Comparison of ENCODE assay signal across 19 cellular contexts in genomic region chr11:19816040-19816439, GRCh38.
DNase-seq lines count a peak whose midpoint lies in the region; ATAC-seq, FAIRE-seq and TF ChIP-seq lines count a peak whose summit lies in the region.
"Had no signal": no experiment of that assay in that cellular context is flagged by ENCODE, and none has a peak within 500 bp of the region (broad histone marks: within the 10 kb centered on the region; RNA-seq: fewer than 3 reads in every experiment).

No MANE protein-coding gene starts in this region.

- H3K79me1 ChIP-seq in H1 (ENCODE audit: low read depth, low read length): peaks cover 10% of the 10 kb centered on the region

- ATAC-seq in activated T-cell treated with anti-CD3 and anti-CD28 coated beads, Interleukin-2, amount 50 U/mL, for 4 hours: no peak
- no peak for ATAC-seq in HG02885 (IDR thresholded peaks at IDR 0.05; ENCODE audit: poor library complexity, unreplicated experiment)
- ATAC-seq: stimulated activated effector memory CD8-positive, alpha-beta T cell treated with anti-CD3 and anti-CD28 coated beads, Interleukin-12 subunit alpha, Interleukin-12 subunit beta, amount 100 ng/mL, for 72 hours had no signal

- CTCF ChIA-PET in H1 (lab: Charles Lee; ENCODE audit: partially characterized antibody): interaction anchor here (0.8 to 8.0 kb wide), 7 partner anchors 11 to 235 kb away, joined by 3 to 88 read pairs (median 8); no protein-coding TSS in a partner anchor

- no peaks in the 10 kb centered on the region for H3K9me3 Mint-ChIP-seq in activated T-cell treated with anti-CD3 and anti-CD28 coated beads, Interleukin-2, amount 50 U/mL, for 4 hours
- H3K9me3 Mint-ChIP-seq: central memory CD8-positive, alpha-beta T cell; stimulated activated effector memory CD8-positive, alpha-beta T cell treated with anti-CD3 and anti-CD28 coated beads, Interleukin-12 subunit alpha, Interleukin-12 subunit beta, amount 100 ng/mL, for 72 hours had no signal

- peak overlapping the region; percentile 93 for H2BK120ac ChIP-seq in H1 (replicated peaks; ENCODE audit: low read depth, low read length)

- TF ChIP-seq EP300 in H1 (IDR thresholded peaks at IDR 0.05; ENCODE audit: borderline replicate concordance in 1 of 2, low read depth in 2 of 2, low read length in 2 of 2) (no peak), sigmoid colon (IDR thresholded peaks at IDR 0.05) (no peak)

- H3K56ac ChIP-seq in H1 (replicated peaks; ENCODE audit: insufficient read length, low read depth, low read length): peak overlapping the region; percentile 36

- peak overlapping the region; percentile 99 for H3K18ac ChIP-seq in H1 (ENCODE audit: extremely low read depth, low read length)

- H3K4me2 ChIP-seq in H1 (ENCODE audit: insufficient read depth in 1 of 2, low read depth in 2 of 2, low read length in 2 of 2): peak overlapping the region; percentile 73 to 79

- H2BK20ac ChIP-seq in H1 (ENCODE audit: low read length): peak overlapping the region; percentile 77

- POLR2A ChIA-PET in H1 (lab: Charles Lee; ENCODE audit: partially characterized antibody): interaction anchor here (0.7 to 5.0 kb wide), 4 partner anchors 9 to 39 kb away, joined by 3 to 37 read pairs (median 10); no protein-coding TSS in a partner anchor

- peak overlapping the region; percentile 99 for H2AK5ac ChIP-seq in H1 (ENCODE audit: low read depth, low read length)

- peaks cover 7% of the 10 kb centered on the region; the same call in 1 of the 2 replicates for H3K23me2 ChIP-seq in H1 (ENCODE audit: low read depth, low read length)

- no peak overlapping the region for H3K14ac ChIP-seq in H1 (ENCODE audit: insufficient read length)

- FAIRE-seq in H1 (lab: Jason Lieb, UNC): no peak
- FAIRE-seq: GM19239 had no signal

- H3K23ac ChIP-seq in H1 (ENCODE audit: insufficient read length): peak overlapping the region; percentile 7

- H3K4me3 Mint-ChIP-seq in activated T-cell treated with anti-CD3 and anti-CD28 coated beads, Interleukin-2, amount 50 U/mL, for 4 hours: no peak overlapping the region
- H3K4me3 Mint-ChIP-seq: central memory CD8-positive, alpha-beta T cell; stimulated activated effector memory CD8-positive, alpha-beta T cell treated with anti-CD3 and anti-CD28 coated beads, Interleukin-12 subunit alpha, Interleukin-12 subunit beta, amount 100 ng/mL, for 72 hours had no signal

- peak overlapping the region; percentile 41 for H3K9ac ChIP-seq in HUES6 (ENCODE audit: low read length)
- peak overlapping the region in 2 of 4 experiments; percentile 26 to 44; a peak in 4 of 7 replicates for H3K9ac ChIP-seq in H1 (replicated peaks in 1 of 4; ENCODE audit: extremely low read depth in 1 of 4, low read depth in 3 of 4, low read length in 3 of 4)

- peaks cover 70% of the 10 kb centered on the region for H3K4me1 ChIP-seq in HUES6 (ENCODE audit: control insufficient read depth, insufficient read depth, low read length)
- H3K4me1 ChIP-seq in H1 (replicated peaks in 1 of 4; ENCODE audit: control insufficient read depth in 3 of 4, insufficient read depth in 4 of 4, low read length in 3 of 4): peaks cover 29 to 54% (median 49%) of the 10 kb centered on the region in 4 experiments
- peaks cover 0 to 99% (median 78%) of the 10 kb centered on the region in 4 donors for H3K4me1 ChIP-seq in tibial artery
- peaks cover 0 to 11% (median 5%) of the 10 kb centered on the region in 6 donors for H3K4me1 ChIP-seq in spleen
- H3K4me1 ChIP-seq in sigmoid colon: peaks cover 0 to 86% (median 71%) of the 10 kb centered on the region in 4 donors
- H3K4me1 ChIP-seq: Caco-2, HAP-1 had no signal

- peak overlapping the region; percentile 99 for H2BK12ac ChIP-seq in H1 (ENCODE audit: low read depth, low read length)

- intact Hi-C loops in tibial artery (cut with DNase I; ENCODE audit: low total_unique reads) (no loop called here), spleen (cut with DNase I; ENCODE audit: low total_unique reads) (no loop called here), sigmoid colon (cut with DNase I) (no loop called here)

- H4K20me1 ChIP-seq in H1 (replicated peaks in 1 of 2; ENCODE audit: control insufficient read depth in 1 of 2, insufficient read depth in 2 of 2, low read length in 2 of 2): no peaks in the 10 kb centered on the region

- no peak for TF ChIP-seq RAD21 in H1 (IDR thresholded peaks at IDR 0.05 in 1 of 2, conservative IDR thresholded peaks at IDR 0.05 in 1 of 2; ENCODE audit: low read depth in 2 of 2, low read length in 2 of 2)

- H4K8ac ChIP-seq in H1 (ENCODE audit: extremely low read depth, insufficient read depth, low read length): peak overlapping the region; percentile 39; the same call in 1 of the 2 replicates

- H3K36me3 ChIP-seq in HUES6 (ENCODE audit: control insufficient read depth, insufficient read depth, low read length) (no peaks in the 10 kb centered on the region), H1 (ENCODE audit: control insufficient read depth in 2 of 4, insufficient read depth in 4 of 4, low read length in 3 of 4) (0 out of 8 replicates have a peak, but pooled peaks cover 0 to 4% (median 0%) of the 10 kb centered on the region in 4 experiments), tibial artery (peaks cover 0 to 7% (median 0%) of the 10 kb centered on the region in 3 donors), spleen (no peaks in the 10 kb centered on the region), sigmoid colon (peaks cover 0 to 5% (median 0%) of the 10 kb centered on the region in 4 donors)
- H3K36me3 ChIP-seq: HAP-1, transverse colon had no signal

- H3K27me3 ChIP-seq in HUES6 (ENCODE audit: control insufficient read depth, insufficient read depth, low read length): no peaks in the 10 kb centered on the region
- H3K27me3 ChIP-seq in H1 (replicated peaks in 1 of 4; ENCODE audit: control insufficient read depth in 3 of 4, extremely low read depth in 1 of 4, insufficient read depth in 3 of 4, low read length in 3 of 4): no peaks in the 10 kb centered on the region
- no peaks in the 10 kb centered on the region for H3K27me3 ChIP-seq in tibial artery
- H3K27me3 ChIP-seq in spleen (replicated peaks in 1 of 7): no peaks in the 10 kb centered on the region
- no peaks in the 10 kb centered on the region for H3K27me3 ChIP-seq in sigmoid colon
- H3K27me3 ChIP-seq: transverse colon had no signal

- H3K4ac ChIP-seq in H1 (replicated peaks; ENCODE audit: insufficient read length, low read depth, low read length): peak overlapping the region; percentile 94

- H4K91ac ChIP-seq in H1 (replicated peaks; ENCODE audit: insufficient read length, low read length): peak overlapping the region; percentile 91

- no peak for TF ChIP-seq CTCF in H1 (IDR thresholded peaks at IDR 0.05; ENCODE audit: control extremely low read depth in 1 of 3, insufficient read depth in 1 of 3, low read depth in 1 of 3, low read length in 3 of 3)
- TF ChIP-seq CTCF in tibial artery (IDR thresholded peaks at IDR 0.05): no peak
- no peak for TF ChIP-seq CTCF in spleen (IDR thresholded peaks at IDR 0.05 in 8 of 11, conservative IDR thresholded peaks at IDR 0.05 in 3 of 11)
- no peak for TF ChIP-seq CTCF in sigmoid colon (IDR thresholded peaks at IDR 0.05)

- no peak; a peak in 1 of 3 replicates for TF ChIP-seq POLR2A in H1 (IDR thresholded peaks at IDR 0.05; ENCODE audit: control extremely low read depth in 1 of 2, low read depth in 2 of 2, low read length in 2 of 2)
- TF ChIP-seq POLR2A in spleen (IDR thresholded peaks at IDR 0.05): no peak
- no peak for TF ChIP-seq POLR2A in sigmoid colon (IDR thresholded peaks at IDR 0.05)

- peak overlapping the region; percentile 76 for H4K5ac ChIP-seq in H1 (ENCODE audit: insufficient read length, low read depth, low read length)

- peak overlapping the region; percentile 99 for H2BK5ac ChIP-seq in H1 (ENCODE audit: low read depth, low read length)

- peaks cover 0 to 72% of the 10 kb centered on the region in 2 experiments; a peak in 3 of 4 replicates for H3K79me2 ChIP-seq in H1 (ENCODE audit: control insufficient read depth in 1 of 2, insufficient read depth in 2 of 2, low read length in 2 of 2)

- H3K4me3 ChIP-seq in HUES6 (ENCODE audit: low read depth, low read length): 0 out of 2 replicates have a peak overlapping the region, but pooled peaks have one; percentile 9
- H3K4me3 ChIP-seq in H1 (ENCODE audit: extremely low read depth in 1 of 4, insufficient read depth in 2 of 4, low read depth in 3 of 4, low read length in 4 of 4): peak overlapping the region in 2 of 4 experiments; percentile 8 to 46; a peak in 1 of 8 replicates
- H3K4me3 ChIP-seq in tibial artery: no peak overlapping the region
- H3K4me3 ChIP-seq in spleen: no peak overlapping the region
- no peak overlapping the region for H3K4me3 ChIP-seq in sigmoid colon
- H3K4me3 ChIP-seq: HAP-1, transverse colon had no signal

- no peaks in the 10 kb centered on the region for H3K9me3 ChIP-seq in HUES6 (ENCODE audit: control insufficient read depth, insufficient read depth, low read depth, low read length)
- no peaks in the 10 kb centered on the region for H3K9me3 ChIP-seq in H1 (ENCODE audit: insufficient read depth in 2 of 2, low read depth in 1 of 2, low read length in 1 of 2)
- H3K9me3 ChIP-seq in tibial artery: no peaks in the 10 kb centered on the region
- no peaks in the 10 kb centered on the region for H3K9me3 ChIP-seq in spleen
- H3K9me3 ChIP-seq in sigmoid colon: no peaks in the 10 kb centered on the region
- H3K9me3 ChIP-seq: Caco-2, HAP-1, transverse colon had no signal

- H2AFZ ChIP-seq in H1 (ENCODE audit: low read length): no peak overlapping the region

- H3K27me3 Mint-ChIP-seq in activated T-cell treated with anti-CD3 and anti-CD28 coated beads, Interleukin-2, amount 50 U/mL, for 4 hours (ENCODE audit: low read depth): peaks cover 3% of the 10 kb centered on the region

- 55% methylated on average over 10 of the region's 10 CpGs; no CpG with 5 or more reads in 1 of the 2 experiments for WGBS in H1 (ENCODE audit: extremely low coverage in 1 of 2, insufficient coverage in 1 of 2, insufficient read length in 1 of 2, insufficient replicate concordance in 2 of 2, low coverage in 1 of 2, low lambda C conversion rate in 2 of 2, missing lambda C conversion rate in 1 of 2), 2 experiments
- WGBS in spleen, 5 donors: 65 to 80% (median 76%) methylated on average over 10 of the region's 10 CpGs
- WGBS in sigmoid colon, 2 donors: 77 to 79% methylated on average over 10 of the region's 10 CpGs

- H2BK15ac ChIP-seq in H1 (ENCODE audit: low read length): no peak overlapping the region

- DNase-seq in H1 (ENCODE audit: low read depth in 1 of 2, low spot score in 2 of 2) (no peak), midbrain (lab: John Stamatoyannopoulos, UW) (peak; percentile 27), tibial artery (peak in 1 of 2 donors; percentile 84), spleen (no peak), sigmoid colon (no peak)
- no peak for DNase-seq in activated T-cell treated with anti-CD3 and anti-CD28 coated beads, Interleukin-2, amount 50 U/mL, for 4 hours
- DNase-seq: activated CD4-positive, alpha-beta T cell treated with anti-CD3 and anti-CD28 coated beads, Interleukin-2, amount 50 U/mL, for 1 hour; AML-193; Caco-2; effector CD4-positive, alpha-beta T cell; NCI-H1436; SIG-M5; transverse colon had no signal

- H3K36me3 Mint-ChIP-seq in activated T-cell treated with anti-CD3 and anti-CD28 coated beads, Interleukin-2, amount 50 U/mL, for 4 hours (ENCODE audit: insufficient read depth): no peaks in the 10 kb centered on the region
- H3K36me3 Mint-ChIP-seq: stimulated activated effector memory CD8-positive, alpha-beta T cell treated with anti-CD3 and anti-CD28 coated beads, Interleukin-12 subunit alpha, Interleukin-12 subunit beta, amount 100 ng/mL, for 72 hours had no signal

- H3K4me1 Mint-ChIP-seq in activated T-cell treated with anti-CD3 and anti-CD28 coated beads, Interleukin-2, amount 50 U/mL, for 4 hours (ENCODE audit: low read depth): no peaks in the 10 kb centered on the region
- H3K4me1 Mint-ChIP-seq: central memory CD8-positive, alpha-beta T cell; stimulated activated effector memory CD8-positive, alpha-beta T cell treated with anti-CD3 and anti-CD28 coated beads, Interleukin-12 subunit alpha, Interleukin-12 subunit beta, amount 100 ng/mL, for 72 hours had no signal

- H3K27ac ChIP-seq in HUES6 (ENCODE audit: low read depth, low read length) (peak overlapping the region; percentile 98), H1 (ENCODE audit: low read depth, low read length) (peak overlapping the region; percentile 89), tibial artery (peak overlapping the region; percentile 56 to 62), spleen (no peak overlapping the region), sigmoid colon (peak overlapping the region in 2 of 4 donors; percentile 20 to 32)
- H3K27ac ChIP-seq: transverse colon had no signal

Comparison
In these comparisons a context has a peak if more than half of its experiments do, and no peak if none do; other contexts are left out.
1. H3K27ac ChIP-seq: peak in HUES6 (single experiment), H1 (single experiment) and tibial artery (2 of 2); none in spleen (0 of 8).